In the genomic region with DNA sequence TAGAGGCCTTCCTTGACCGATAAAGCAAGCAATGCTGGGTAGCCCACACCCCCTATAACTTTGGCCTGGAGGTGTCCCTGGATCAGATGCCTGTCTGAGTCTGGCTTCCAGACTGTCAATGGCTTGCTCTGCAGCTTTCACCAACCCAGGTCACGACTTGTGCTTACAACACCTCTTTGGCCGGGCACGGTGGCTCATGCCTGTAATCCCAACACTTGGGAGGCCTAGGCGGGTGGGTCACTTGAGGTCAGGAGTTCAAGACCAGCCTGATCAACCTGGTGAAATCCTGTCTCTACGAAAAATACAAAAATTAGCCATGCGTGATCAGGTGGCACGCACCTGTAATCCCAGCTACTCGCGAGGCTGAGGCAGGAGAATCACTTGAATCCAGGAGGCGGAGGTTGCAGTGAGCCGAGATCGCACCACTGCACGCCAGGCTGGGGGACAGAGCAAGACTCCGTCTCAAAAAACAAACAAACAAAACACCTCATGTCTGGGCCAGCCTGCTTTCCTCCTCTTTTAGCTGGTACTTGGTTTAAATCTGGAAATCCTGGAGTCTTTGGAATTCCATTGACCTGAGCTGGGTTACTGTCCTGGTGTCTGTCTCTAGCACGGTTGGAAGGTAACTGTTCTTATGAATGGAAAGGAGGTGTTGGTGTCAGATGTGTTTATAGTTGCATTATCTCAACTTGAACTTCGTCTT, we compare ENCODE assay signal across 18 cellular contexts. TPM values are rescaled to one million over a fixed set of nuclear protein-coding genes. Genes with fewer than 3 reads are reported as not detected.
A peak's percentile ranks its signal among the peaks of the same experiment; 100 is the strongest.
DNase-seq lines count a peak whose midpoint lies in the region; ATAC-seq, FAIRE-seq and TF ChIP-seq lines count a peak whose summit lies in the region.
"Had no signal": no experiment of that assay in that cellular context is flagged by ENCODE, and none has a peak within 500 bp of the region (broad histone marks: within the 10 kb centered on the region; RNA-seq: fewer than 3 reads in every experiment).

No MANE protein-coding gene starts in this region.

- no peaks in the 10 kb centered on the region for H3K36me3 Mint-ChIP-seq in GM23338 (ENCODE audit: low read depth)

- no peak overlapping the region for H3K27ac Mint-ChIP-seq in GM23338
- H3K27ac Mint-ChIP-seq: B cell; CD4-positive, alpha-beta T cell had no signal

- peaks cover 3% of the 10 kb centered on the region; the same call in 2 of the 3 replicates for H3K4me1 Mint-ChIP-seq in GM23338

- no peak for DNase-seq in A549 (ENCODE audit: low read depth in 1 of 2, low spot score in 1 of 2)
- DNase-seq in WERI-Rb-1, result peak; percentile 38
- DNase-seq in ecto neural progenitor cell (ENCODE audit: low spot score), result no peak
- no peak for DNase-seq in RCC 7860 (ENCODE audit: low spot score)
- DNase-seq in GM23338 (ENCODE audit: low spot score), result no peak
- DNase-seq in body of pancreas, result no peak
- DNase-seq: ACHN; CD4-positive, alpha-beta T cell; DND-41; GF-D8; H9; NCI-H1105; NCI-H187 treated with DMSO at 0.1 percent for 48 hours; NCI-H82 had no signal

- CTCF ChIA-PET in A549 (lab: Yijun Ruan, JAX), result interaction anchor here (0.8 to 2.2 kb wide), 10 partner anchors 11 to 94 kb away, joined by 3 to 7 read pairs (median 3); no protein-coding TSS in a partner anchor

- FAIRE-seq in A549 (lab: Jason Lieb, UNC) (peak; percentile 18), RCC 7860 (lab: Jason Lieb, UNC) (no peak)
- FAIRE-seq: D721Med had no signal

- no peaks in the 10 kb centered on the region for H3K27me3 ChIP-seq in WERI-Rb-1 (ENCODE audit: insufficient read depth, low read depth, severe bottlenecking)
- no peaks in the 10 kb centered on the region for H3K27me3 ChIP-seq in GM23338 (ENCODE audit: insufficient read depth)
- no peaks in the 10 kb centered on the region for H3K27me3 ChIP-seq in body of pancreas

- no peak for TF ChIP-seq RAD21 in A549 (conservative IDR thresholded peaks at IDR 0.05 in 1 of 2, IDR thresholded peaks at IDR 0.05 in 1 of 2)

- H3K4me1 ChIP-seq in A549 (peaks cover 10% of the 10 kb centered on the region), mesodermal cell (ENCODE audit: control insufficient read depth, insufficient read depth, low read length, poor library complexity, severe bottlenecking) (peaks cover 13% of the 10 kb centered on the region), GM23338 (ENCODE audit: insufficient read depth) (no peaks in the 10 kb centered on the region), body of pancreas (peaks cover 5% of the 10 kb centered on the region)

- H3K79me2 ChIP-seq in GM23338 (replicated peaks; ENCODE audit: insufficient read depth), result no peaks in the 10 kb centered on the region

- no peak overlapping the region for H3K4me3 ChIP-seq in A549
- no peak overlapping the region for H3K4me3 ChIP-seq in WERI-Rb-1 (ENCODE audit: low read depth, low read length)
- H3K4me3 ChIP-seq in mesodermal cell (ENCODE audit: extremely low read depth, insufficient read depth, low read length, poor library complexity, severe bottlenecking), result no peak overlapping the region
- no peak overlapping the region for H3K4me3 ChIP-seq in GM23338
- H3K4me3 ChIP-seq in body of pancreas, result no peak overlapping the region

- TF ChIP-seq POLR2A in A549 (IDR thresholded peaks at IDR 0.05; ENCODE audit: low read length) (no peak), body of pancreas (IDR thresholded peaks at IDR 0.05) (no peak)

- no peaks in the 10 kb centered on the region; the same call in 1 of the 3 replicates for H3K9me3 Mint-ChIP-seq in GM23338
- H3K9me3 Mint-ChIP-seq: CD4-positive, alpha-beta T cell; H9 had no signal

- H3K9me3 ChIP-seq in A549 (no peaks in the 10 kb centered on the region), WERI-Rb-1 (ENCODE audit: severe bottlenecking) (no peaks in the 10 kb centered on the region), mesodermal cell (ENCODE audit: control insufficient read depth, low read length) (no peaks in the 10 kb centered on the region), body of pancreas (no peaks in the 10 kb centered on the region)

- intact Hi-C loops in body of pancreas (cut with DNase I), result no loop called here

- no peak for TF ChIP-seq EP300 in A549 (IDR thresholded peaks at IDR 0.05)

- no peak overlapping the region for H3K4me3 Mint-ChIP-seq in GM23338
- H3K4me3 Mint-ChIP-seq: B cell; CD4-positive, alpha-beta T cell; H9 had no signal

- H3K4me2 ChIP-seq in A549 (no peak overlapping the region), GM23338 (no peak overlapping the region)

- peak; percentile 4 to 48; a peak in 3 of 6 replicates for ATAC-seq in A549
- peak; percentile 14 for ATAC-seq in HG02885 (IDR thresholded peaks at IDR 0.05; ENCODE audit: poor library complexity, unreplicated experiment)
- no peak for ATAC-seq in GM23338
- no peak for ATAC-seq in body of pancreas

- TF ChIP-seq CTCF in A549 (IDR thresholded peaks at IDR 0.05) (no peak), WERI-Rb-1 (IDR thresholded peaks at IDR 0.05; ENCODE audit: low read depth, low read length) (no peak), GM23338 (conservative IDR thresholded peaks at IDR 0.05; ENCODE audit: low read depth in 2 of 2) (no peak), body of pancreas (IDR thresholded peaks at IDR 0.05) (no peak)

- H3K27ac ChIP-seq in A549 (no peak overlapping the region), WERI-Rb-1 (no peak overlapping the region), mesodermal cell (ENCODE audit: low read depth, low read length, severe bottlenecking) (peak overlapping the region; percentile 49), GM23338 (ENCODE audit: low read depth) (no peak overlapping the region), body of pancreas (no peak overlapping the region)

- no peak overlapping the region for H2AFZ ChIP-seq in GM23338

- POLR2A ChIA-PET in A549 (lab: Yijun Ruan, JAX), result interaction anchor here (0.7 kb wide), 1 partner anchor 115 kb away, joined by 4 read pairs; no protein-coding TSS in a partner anchor

- H3K36me3 ChIP-seq in WERI-Rb-1 (no peaks in the 10 kb centered on the region), mesodermal cell (ENCODE audit: control insufficient read depth, insufficient read depth, low read length) (no peaks in the 10 kb centered on the region), GM23338 (ENCODE audit: insufficient read depth) (no peaks in the 10 kb centered on the region), body of pancreas (replicated peaks in 1 of 2; ENCODE audit: insufficient read depth in 1 of 2, low read depth in 2 of 2) (no peaks in the 10 kb centered on the region)

- H3F3A ChIP-seq in GM23338 (replicated peaks; ENCODE audit: low read depth), result no peaks in the 10 kb centered on the region

- 0 out of 2 replicates have a peak, but pooled peaks cover 2% of the 10 kb centered on the region for H3K9me2 ChIP-seq in GM23338 (ENCODE audit: insufficient read depth)

- H3K27me3 Mint-ChIP-seq in GM23338 (ENCODE audit: insufficient read depth, low read depth, poor library complexity), result peaks cover 13% of the 10 kb centered on the region
- H3K27me3 Mint-ChIP-seq: B cell; CD4-positive, alpha-beta T cell had no signal

- 77% methylated on average over 17 of the region's 17 CpGs for WGBS in A549 (ENCODE audit: missing lambda C conversion rate)
- WGBS in mesodermal cell (ENCODE audit: insufficient coverage in 2 of 2), 2 experiments, result 92 to 95% methylated on average over 11 to 15 of the region's 17 CpGs
- WGBS in body of pancreas, 2 donors, result 82 to 85% methylated on average over 13 to 17 of the region's 17 CpGs

- no peaks in the 10 kb centered on the region for H4K20me1 ChIP-seq in GM23338 (replicated peaks; ENCODE audit: insufficient read depth)

TF ChIP-seq in A549, 52 proteins besides CTCF, POLR2A, EP300 and RAD21 (continues in another document):
- TF ChIP-seq FOXS1 (CRISPR knock-in tag; IDR thresholded peaks at IDR 0.05), result no peak
- TF ChIP-seq CHD4 (IDR thresholded peaks at IDR 0.05; ENCODE audit: borderline replicate concordance), result no peak
- no peak for TF ChIP-seq TFCP2L1 (CRISPR knock-in tag; IDR thresholded peaks at IDR 0.05)
- TF ChIP-seq GATA3 (IDR thresholded peaks at IDR 0.05; ENCODE audit: borderline replicate concordance), result no peak
- no peak for TF ChIP-seq MAFK (IDR thresholded peaks at IDR 0.05; ENCODE audit: partially characterized antibody)
- no peak for TF ChIP-seq RARB (CRISPR knock-in tag; IDR thresholded peaks at IDR 0.05)
- no peak for TF ChIP-seq JUNB (IDR thresholded peaks at IDR 0.05)
- no peak for TF ChIP-seq EHMT2 (IDR thresholded peaks at IDR 0.05; ENCODE audit: low read depth)
- TF ChIP-seq NPAS2 (CRISPR knock-in tag; IDR thresholded peaks at IDR 0.05; ENCODE audit: borderline replicate concordance), result no peak

TF ChIP-seq in GM23338, 12 proteins besides CTCF, POLR2A, EP300 and RAD21:
- TF ChIP-seq ZNF331 (CRISPR knock-in tag; IDR thresholded peaks at IDR 0.05; ENCODE audit: low read depth) (no peak), POLR2AphosphoS5 (IDR thresholded peaks at IDR 0.05; ENCODE audit: low read depth) (no peak), ZNF114 (CRISPR knock-in tag; IDR thresholded peaks at IDR 0.05) (no peak), EZH2 (IDR thresholded peaks at IDR 0.05; ENCODE audit: low read depth, unreplicated experiment) (no peak), NANOG (IDR thresholded peaks at IDR 0.05; ENCODE audit: borderline replicate concordance) (no peak), ETS1 (IDR thresholded peaks at IDR 0.05) (no peak)

RNA-seq across cellular contexts. Expression of gene GARRE1, which starts 10.3 kb away (rescaled TPM):
- 19.4 and 20.0 TPM in 2 replicates for polyA plus RNA-seq in A549 (2011; rRNA removed)
- 10.9 and 13.3 TPM in 2 replicates for polyA plus RNA-seq in A549 (2012; cell fraction: cytosol; rRNA removed)
- polyA plus RNA-seq in A549 (2012; cell fraction: nucleus; rRNA removed), result 15.7 and 23.1 TPM in 2 replicates
- 9.0 to 9.6 TPM (median 9.1 TPM) in 3 replicates for polyA plus RNA-seq in A549 (2017; fragmentation: RNase III; extraction: RNeasy Plus Mini Kit Qiagen cat#74134 plus additional on column Dnase treatment)
- 21.1 and 21.2 TPM in 2 replicates for polyA minus RNA-seq in A549 (2011; rRNA and poly(A)+ RNA removed)
- polyA plus RNA-seq in mesodermal cell (2013, experiment 1 of 2), result 27.1 TPM
- polyA plus RNA-seq in mesodermal cell (2013, experiment 2 of 2), result 23.4 TPM
- 16.0 and 19.4 TPM in 2 replicates for total RNA-seq in GM23338 (2014; rRNA removed; shearing (Covaris generic))
- 20.0 and 23.5 TPM in 2 replicates for polyA plus RNA-seq in GM23338 (2016; fragmentation: Nextera tagmentation; extraction: Ambion mirVana)
- 10 to 100 TPM; 17.1 to 26.4 TPM for total RNA-seq in body of pancreas

Comparison
In these comparisons a context has a peak if more than half of its experiments do, and no peak if none do; other contexts are left out.
1. ATAC-seq: peak in A549 (2 of 2) and HG02885 (single experiment); none in GM23338 (single experiment) and body of pancreas (single experiment).